1 cellular context compared by ENCODE assay signal in the genomic region with DNA sequence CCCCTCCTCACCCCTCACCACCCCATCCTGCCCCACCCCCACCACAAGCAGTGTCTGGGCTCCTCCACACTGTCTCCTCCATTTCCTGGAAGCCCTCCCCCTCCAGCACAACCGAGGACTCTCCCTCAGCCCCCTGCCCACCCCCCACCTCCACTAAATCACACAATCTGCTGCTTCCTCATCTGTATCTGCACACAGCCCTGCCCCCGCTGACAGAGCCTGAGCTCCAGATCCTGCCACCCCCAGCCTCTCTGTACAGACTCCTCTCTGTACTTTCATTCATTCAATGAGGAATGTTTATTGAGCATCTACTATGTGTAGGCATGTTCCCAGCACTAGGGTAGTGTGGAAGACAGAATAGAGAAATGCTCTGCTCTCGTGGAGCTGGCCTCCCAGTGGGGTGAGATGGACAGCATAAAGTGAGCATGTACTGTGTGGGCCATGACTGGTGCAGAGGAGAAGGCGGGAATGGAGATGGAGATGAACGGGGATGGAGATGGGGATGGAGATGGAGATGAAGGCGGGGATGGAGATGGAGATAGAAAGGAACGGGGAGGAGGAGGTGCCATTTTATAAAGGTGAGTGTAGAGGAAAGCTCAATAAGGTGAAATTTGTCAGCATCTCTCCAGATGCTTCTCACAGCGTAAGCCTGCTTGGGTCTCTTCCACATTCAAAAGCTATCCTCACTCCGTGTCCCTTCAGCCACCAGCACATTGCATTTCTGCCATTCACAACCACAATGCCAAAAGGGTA.
TF ChIP-seq lines count a peak whose summit lies in the region.

No MANE protein-coding gene starts in this region.

TF ChIP-seq in H1, 55 proteins besides CTCF, POLR2A, EP300 and RAD21:
- TF ChIP-seq USF2 (IDR thresholded peaks at IDR 0.05; ENCODE audit: low read length) (no peak), KDM5A (IDR thresholded peaks at IDR 0.05; ENCODE audit: low read length) (no peak), RNF2 (IDR thresholded peaks at IDR 0.05; ENCODE audit: borderline replicate concordance, low read depth, low read length, missing control alignments, poor library complexity, severe bottlenecking) (no peak), EZH2 (IDR thresholded peaks at IDR 0.05; ENCODE audit: low read depth, low read length, severe bottlenecking) (no peak), RXRA (IDR thresholded peaks at IDR 0.05; ENCODE audit: insufficient read depth, low read depth, low read length) (no peak), TAF7 (optimal IDR thresholded peaks at IDR 0.05; ENCODE audit: borderline replicate concordance, low read depth, low read length) (no peak), SRF (IDR thresholded peaks at IDR 0.05; ENCODE audit: low read depth, low read length) (no peak), TCF12 (IDR thresholded peaks at IDR 0.05; ENCODE audit: low read depth, low read length) (no peak), CREB1 (IDR thresholded peaks at IDR 0.05) (no peak), KDM1A (IDR thresholded peaks at IDR 0.05; ENCODE audit: borderline replicate concordance, low read length) (no peak), PHF8 (conservative IDR thresholded peaks at IDR 0.05; ENCODE audit: low read depth, low read length) (no peak)
